Comparison of ENCODE assay signal across 8 cellular contexts in the genomic region with DNA sequence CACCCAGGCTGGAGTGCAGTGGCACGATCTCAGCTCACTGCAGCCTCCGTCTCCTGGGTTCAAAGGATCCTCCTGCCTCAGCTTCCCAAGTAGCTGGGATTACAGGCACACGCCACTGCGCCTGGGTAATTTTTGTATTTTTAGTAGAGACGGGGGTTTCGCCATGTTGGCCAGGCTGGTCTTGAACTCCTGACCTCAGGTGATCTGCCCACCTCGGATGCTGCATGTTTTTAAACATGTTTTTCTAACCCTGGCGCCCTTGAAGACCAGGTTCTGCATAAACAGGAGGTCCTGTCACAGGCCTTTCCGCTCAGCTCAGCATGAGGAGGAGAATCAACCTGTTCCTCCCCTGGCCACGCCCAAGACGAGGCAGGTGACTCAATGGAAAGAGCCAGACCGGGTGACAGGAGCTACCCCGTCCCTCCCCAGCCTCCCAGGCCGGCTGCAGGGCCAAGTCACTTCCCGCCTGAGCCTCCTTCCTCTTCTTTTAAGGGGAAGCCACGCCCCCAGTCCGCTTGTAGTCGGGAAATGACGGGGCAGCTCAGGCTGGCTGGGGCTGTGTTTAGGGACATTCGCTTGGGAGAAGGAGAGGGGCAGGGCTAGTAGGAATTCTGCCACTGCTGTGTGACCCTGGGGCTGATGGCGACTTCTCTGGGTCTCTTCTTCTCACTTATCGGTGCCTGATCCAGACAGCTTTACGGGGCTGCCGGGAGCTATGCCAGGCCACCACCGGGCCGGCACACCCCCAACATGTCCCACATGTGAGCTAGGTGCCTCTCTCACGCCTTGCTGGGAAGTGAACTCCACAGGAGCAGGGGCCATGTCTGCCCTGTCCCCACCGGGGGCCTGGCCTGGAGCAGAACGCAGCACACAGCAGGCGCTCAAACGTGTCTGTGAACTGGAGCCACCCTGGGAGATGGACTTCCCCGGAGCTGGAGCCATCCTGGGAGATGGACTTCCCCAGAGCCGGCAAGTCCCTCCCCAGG. TPM values are rescaled to one million over a fixed set of nuclear protein-coding genes. Genes with fewer than 3 reads are reported as not detected.
DNase-seq lines count a peak whose midpoint lies in the region; ATAC-seq and TF ChIP-seq lines count a peak whose summit lies in the region.

No MANE protein-coding gene starts in this region.

- TF ChIP-seq CTCF in 22Rv1 (IDR thresholded peaks at IDR 0.05) (no peak), neural crest cell (conservative IDR thresholded peaks at IDR 0.05) (no peak)

- peaks cover 41% of the 10 kb centered on the region for H3K4me1 Mint-ChIP-seq in neural crest cell
- peaks cover 93% of the 10 kb centered on the region for H3K4me1 Mint-ChIP-seq in stimulated activated naive CD8-positive, alpha-beta T cell treated with anti-CD3 and anti-CD28 coated beads, Interleukin-15, amount 100 ng/mL, for 72 hours

- H3K27ac ChIP-seq in 22Rv1: peak overlapping the region; percentile 78

- no peaks in the 10 kb centered on the region for H3K27me3 Mint-ChIP-seq in neural crest cell (ENCODE audit: low read depth)
- no peaks in the 10 kb centered on the region for H3K27me3 Mint-ChIP-seq in stimulated activated naive CD8-positive, alpha-beta T cell treated with anti-CD3 and anti-CD28 coated beads, Interleukin-15, amount 100 ng/mL, for 72 hours

- H3K36me3 Mint-ChIP-seq in neural crest cell (ENCODE audit: low read depth): no peaks in the 10 kb centered on the region

- H3K27ac Mint-ChIP-seq in neural crest cell (ENCODE audit: unreplicated experiment): no peak overlapping the region
- peak overlapping the region; percentile 99 to 100 for H3K27ac Mint-ChIP-seq in stimulated activated naive CD8-positive, alpha-beta T cell treated with anti-CD3 and anti-CD28 coated beads, Interleukin-15, amount 100 ng/mL, for 72 hours

- DNase-seq in MV-4-11 (lab: John Stamatoyannopoulos, UW) (peak; percentile 92), neural crest cell (ENCODE audit: low read depth, low spot score) (no peak), epidermal melanocyte (ENCODE audit: insufficient read length, low spot score) (no peak)
- DNase-seq in activated CD8-positive, alpha-beta memory T cell treated with anti-CD3 and anti-CD28 coated beads, Interleukin-2, amount 50 U/mL, for 4 hours: peak; percentile 90
- peak; percentile 87 to 96 for DNase-seq in stimulated activated naive CD8-positive, alpha-beta T cell treated with anti-CD3 and anti-CD28 coated beads, Interleukin-15, amount 100 ng/mL, for 72 hours

- no peaks in the 10 kb centered on the region for H3K9me3 Mint-ChIP-seq in neural crest cell
- H3K9me3 Mint-ChIP-seq in stimulated activated naive CD8-positive, alpha-beta T cell treated with anti-CD3 and anti-CD28 coated beads, Interleukin-15, amount 100 ng/mL, for 72 hours: no peaks in the 10 kb centered on the region

- peak; percentile 39 for ATAC-seq in GM21367 (IDR thresholded peaks at IDR 0.05; ENCODE audit: unreplicated experiment)
- ATAC-seq in esophagus mucosa: peak; percentile 85
- peak; percentile 89 for ATAC-seq in stimulated activated naive CD8-positive, alpha-beta T cell treated with anti-CD3 and anti-CD28 coated beads, Interleukin-15, amount 100 ng/mL, for 72 hours

- peak overlapping the region; percentile 72 for H3K4me3 Mint-ChIP-seq in neural crest cell
- peak overlapping the region; percentile 82 to 91 for H3K4me3 Mint-ChIP-seq in stimulated activated naive CD8-positive, alpha-beta T cell treated with anti-CD3 and anti-CD28 coated beads, Interleukin-15, amount 100 ng/mL, for 72 hours

RNA-seq across cellular contexts. Expression of a gene that starts 6.1 kb away (rescaled TPM):
- total RNA-seq in esophagus mucosa: 30.6 TPM
- total RNA-seq in neural crest cell: 99.0 and 99.7 TPM in 2 replicates

RNA-seq across cellular contexts. Expression of a gene that starts 56.9 kb away (rescaled TPM):
- total RNA-seq in esophagus mucosa (32.0 TPM), neural crest cell (77.2 and 79.4 TPM in 2 replicates)

Comparison
In these comparisons a context has a peak if more than half of its experiments do, and no peak if none do; other contexts are left out.
1. ATAC-seq: peak in every context shown above with its lines; median percentile 89 in stimulated activated naive CD8-positive, alpha-beta T cell treated with anti-CD3 and anti-CD28 coated beads, Interleukin-15, amount 100 ng/mL, for 72 hours; 85 in esophagus mucosa; 39 in GM21367.
2. DNase-seq: peak in MV-4-11 (single experiment), activated CD8-positive, alpha-beta memory T cell treated with anti-CD3 and anti-CD28 coated beads, Interleukin-2, amount 50 U/mL, for 4 hours (single experiment) and stimulated activated naive CD8-positive, alpha-beta T cell treated with anti-CD3 and anti-CD28 coated beads, Interleukin-15, amount 100 ng/mL, for 72 hours (2 of 2); none in neural crest cell (single experiment) and epidermal melanocyte (single experiment).